13 cellular contexts compared by ENCODE assay signal in the genomic region with DNA sequence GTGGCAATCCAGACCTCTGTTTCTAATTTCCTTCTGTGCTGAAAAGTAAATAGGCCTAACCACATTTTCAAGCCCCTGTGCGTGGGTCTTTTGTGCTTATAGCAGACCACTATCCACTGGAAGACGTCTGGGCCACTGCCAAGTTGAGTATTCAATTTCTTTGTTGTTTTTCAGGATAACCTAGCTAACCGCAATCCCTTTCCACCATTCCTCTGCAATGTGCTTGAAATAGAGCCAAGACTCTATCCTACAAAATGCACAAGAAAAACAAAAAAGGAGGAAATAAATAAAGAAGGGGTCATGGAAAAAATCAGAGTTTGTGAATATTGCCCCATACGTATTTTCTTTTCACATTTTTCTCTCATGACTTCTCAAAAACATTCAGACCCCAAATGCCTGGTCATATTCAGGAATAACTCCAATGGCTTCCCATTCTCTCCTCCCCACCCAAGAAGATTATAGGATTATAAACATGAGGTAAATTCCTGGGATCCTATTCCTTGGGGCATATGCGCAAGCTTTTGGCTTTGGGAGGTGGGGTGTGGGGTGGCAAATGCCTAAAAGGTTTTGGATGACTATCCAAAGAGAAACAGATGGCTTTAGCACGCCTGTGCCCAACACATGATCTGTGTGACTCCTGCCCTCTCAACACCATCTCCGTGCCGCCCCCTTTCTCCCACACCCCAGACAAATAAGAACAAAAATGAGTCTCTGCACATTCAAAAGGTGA.
DNase-seq lines count a peak whose midpoint lies in the region; ATAC-seq and TF ChIP-seq lines count a peak whose summit lies in the region.
"Had no signal": no experiment of that assay in that cellular context is flagged by ENCODE, and none has a peak within 500 bp of the region (broad histone marks: within the 10 kb centered on the region; RNA-seq: fewer than 3 reads in every experiment).

No MANE protein-coding gene starts in this region.

- CTCF ChIA-PET in AG04449 (lab: Yijun Ruan, JAX), result interaction anchor here (1.4 to 1.6 kb wide), 2 partner anchors 191 to 217 kb away, joined by 5 to 7 read pairs; a partner anchor contains a TSS

- no peak overlapping the region for H3K4me3 ChIP-seq in AG04449 (ENCODE audit: low read depth, low read length)
- no peak overlapping the region for H3K4me3 ChIP-seq in right cardiac atrium (ENCODE audit: low read length)
- H3K4me3 ChIP-seq in dorsolateral prefrontal cortex, result no peak overlapping the region
- H3K4me3 ChIP-seq: BLaER1, cardiac muscle cell, GM12878 had no signal

- peaks cover 100% of the 10 kb centered on the region for H3K4me1 Mint-ChIP-seq in HFFc6 (ENCODE audit: low read depth)

- DNase-seq in AG04449 (ENCODE audit: low read depth, low spot score), result peak; percentile 96
- peak; percentile 96 for DNase-seq in HFFc6
- peak; percentile 3 for DNase-seq in SK-N-DZ (ENCODE audit: low spot score)
- DNase-seq in glomerular visceral epithelial cell (ENCODE audit: extremely low spot score), result peak; percentile 97
- no peak for DNase-seq in right cardiac atrium
- DNase-seq in LoVo (ENCODE audit: low spot score), result no peak
- DNase-seq in dorsolateral prefrontal cortex, result no peak
- DNase-seq: KBM-7, T-helper 17 cell had no signal

- ATAC-seq in HG02763 (IDR thresholded peaks at IDR 0.05; ENCODE audit: unreplicated experiment) (no peak), right cardiac atrium (no peak)
- ATAC-seq: GM12878, T-helper 17 cell had no signal

- no peak overlapping the region for H3K27ac ChIP-seq in right cardiac atrium (ENCODE audit: low read length)
- no peak overlapping the region for H3K27ac ChIP-seq in dorsolateral prefrontal cortex
- H3K27ac ChIP-seq: BLaER1, cardiac muscle cell had no signal

- H3K27ac Mint-ChIP-seq in HFFc6, result peak overlapping the region; percentile 89
- H3K27ac Mint-ChIP-seq: T-helper 17 cell had no signal

- intact Hi-C loops in right cardiac atrium (cut with DNase I) (no loop called here), dorsolateral prefrontal cortex (cut with DNase I) (no loop called here)

- WGBS in right cardiac atrium, result 89% methylated on average over 8 of the region's 8 CpGs

- TF ChIP-seq CTCF in AG04449 (IDR thresholded peaks at IDR 0.05; ENCODE audit: insufficient read depth, low read length, missing control alignments) (no peak), HFFc6 (IDR thresholded peaks at IDR 0.05) (no peak), dorsolateral prefrontal cortex (IDR thresholded peaks at IDR 0.05 in 54 of 56, conservative IDR thresholded peaks at IDR 0.05 in 2 of 56; ENCODE audit: low read depth in 1 of 56, partially characterized antibody in 56 of 56) (no peak)

- no peaks in the 10 kb centered on the region for H3K9me3 ChIP-seq in right cardiac atrium (ENCODE audit: control insufficient read depth, low read length)
- H3K9me3 ChIP-seq: BLaER1 had no signal

- peaks cover 3% of the 10 kb centered on the region for H3K4me1 ChIP-seq in right cardiac atrium (ENCODE audit: control insufficient read depth, insufficient read depth, low read length)
- H3K4me1 ChIP-seq: BLaER1 had no signal

- H3K27me3 Mint-ChIP-seq in HFFc6 (ENCODE audit: insufficient read depth), result no peaks in the 10 kb centered on the region

- H3K4me3 Mint-ChIP-seq in HFFc6, result peak overlapping the region; percentile 42
- H3K4me3 Mint-ChIP-seq: T-helper 17 cell had no signal

- H3K9me3 Mint-ChIP-seq in HFFc6, result no peaks in the 10 kb centered on the region

- H3K27me3 ChIP-seq in right cardiac atrium (ENCODE audit: control insufficient read depth, insufficient read depth) (no peaks in the 10 kb centered on the region), dorsolateral prefrontal cortex (no peaks in the 10 kb centered on the region)
- H3K27me3 ChIP-seq: BLaER1, cardiac muscle cell had no signal

- H3K36me3 Mint-ChIP-seq in HFFc6 (ENCODE audit: low read depth), result no peaks in the 10 kb centered on the region

- POLR2A ChIA-PET in AG04449 (lab: Yijun Ruan, JAX), result interaction anchor here (0.7 to 5.5 kb wide), 12 partner anchors 29 to 227 kb away, joined by 3 to 77 read pairs (median 4); a partner anchor contains a TSS

Comparison
In these comparisons a context has a peak if more than half of its experiments do, and no peak if none do; other contexts are left out.
1. DNase-seq: peak in AG04449 (single experiment), HFFc6 (single experiment), SK-N-DZ (single experiment) and glomerular visceral epithelial cell (single experiment); none in right cardiac atrium (0 of 3), LoVo (single experiment) and dorsolateral prefrontal cortex (0 of 10).